ENCODE assay signal across 22 cellular contexts in the genomic region with DNA sequence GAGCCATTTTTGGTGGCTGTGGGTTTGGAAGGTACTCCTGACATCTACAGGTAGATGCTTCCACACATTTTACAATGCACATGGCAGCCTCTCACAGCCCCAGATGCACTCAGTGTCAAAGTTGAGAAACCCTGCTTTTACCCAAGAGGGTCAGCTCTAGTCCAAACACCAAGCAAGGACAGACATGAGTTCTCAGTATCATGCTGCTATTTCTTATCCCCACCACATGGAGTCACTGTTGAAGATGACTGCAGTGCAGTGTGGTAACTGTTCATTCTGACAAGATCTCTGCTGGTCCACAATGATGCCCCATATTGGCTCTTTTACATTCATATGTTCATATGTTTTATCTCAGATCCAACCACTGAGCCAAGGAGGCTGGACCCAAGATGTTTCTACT. TPM values are rescaled to one million over a fixed set of nuclear protein-coding genes. Genes with fewer than 3 reads are reported as not detected.
"Had no signal": no experiment of that assay in that cellular context is flagged by ENCODE, and none has a peak within 500 bp of the region (broad histone marks: within the 10 kb centered on the region; RNA-seq: fewer than 3 reads in every experiment).

No MANE protein-coding gene starts in this region.

- FAIRE-seq: keratinocyte had no signal

- H3K36me3 ChIP-seq: breast epithelium, left lung, uterus had no signal

- H2AFZ ChIP-seq: hepatocyte had no signal

- H3K4me2 ChIP-seq: hepatocyte had no signal

- H3K79me2 ChIP-seq: hepatocyte had no signal

- H3K4me3 Mint-ChIP-seq: activated naive CD8-positive, alpha-beta T cell treated with anti-CD3 and anti-CD28 coated beads, Interleukin-2, amount 10 ng/mL, durations not matched to agents 7 days and 5 days; activated T-helper 1 cell treated with anti-CD3 and anti-CD28 coated beads, Interleukin-12 subunit alpha, Interleukin-12 subunit beta, Interleukin-2, Interleukin-4 antibody, amounts not matched to agents 30 ng/mL and 10 ng/mL and 1 ng/mL, durations not matched to agents 14 hours and 24 hours and 36 hours; effector memory CD8-positive, alpha-beta T cell; memory B cell; natural killer cell treated with Interleukin-12 subunit alpha and Interleukin-12 subunit beta and Interleukin-15 and Interleukin-18, amount 100 ng/mL, for 72 hours; stimulated activated memory B cell treated with anti-CD40 and anti-IgM and Interleukin-4, amounts not matched to agents 10 μg/mL and 1 μg/mL and 100 μg/mL, for 72 hours had no signal

- H3K4me3 ChIP-seq: breast epithelium, hepatocyte, left lung, uterus had no signal

- DNase-seq: activated CD4-positive, alpha-beta T cell treated with anti-CD3 and anti-CD28 coated beads, Interleukin-2, amount 50 U/mL, for 1 hour; activated CD8-positive, alpha-beta memory T cell treated with anti-CD3 and anti-CD28 coated beads for 24 hours; activated naive CD8-positive, alpha-beta T cell treated with anti-CD3 and anti-CD28 coated beads, Interleukin-2, amount 10 ng/mL, durations not matched to agents 7 days and 5 days; aorta; dermis blood vessel endothelial cell; effector memory CD8-positive, alpha-beta T cell; left lung; occipital lobe; stimulated activated CD4-positive, alpha-beta T cell treated with anti-CD3 and anti-CD28 coated beads, Interleukin-2, amount 100 ng/mL, for 48 hours; T-helper 9 cell; uterus had no signal

- H3K9me3 ChIP-seq: uterus had no signal

- ATAC-seq: activated CD4-positive, CD25-positive, alpha-beta regulatory T cell treated with anti-CD3 and anti-CD28 coated beads, Interleukin-2, amount 50 U/mL, for 24 hours; effector memory CD8-positive, alpha-beta T cell; left lung; natural killer cell treated with Interleukin-12 subunit alpha and Interleukin-12 subunit beta and Interleukin-15 and Interleukin-18, amount 100 ng/mL, for 72 hours; stimulated activated memory B cell treated with anti-CD40 and anti-IgM and Interleukin-4, amounts not matched to agents 10 μg/mL and 1 μg/mL and 100 μg/mL, for 72 hours had no signal

- H3K27me3 Mint-ChIP-seq: activated naive CD8-positive, alpha-beta T cell treated with anti-CD3 and anti-CD28 coated beads, Interleukin-2, amount 10 ng/mL, durations not matched to agents 7 days and 5 days; effector memory CD8-positive, alpha-beta T cell; memory B cell; stimulated activated memory B cell treated with anti-CD40 and anti-IgM and Interleukin-4, amounts not matched to agents 10 μg/mL and 1 μg/mL and 100 μg/mL, for 72 hours had no signal

- H3K27me3 ChIP-seq: breast epithelium, hepatocyte, left lung, uterus had no signal

- H3K4me1 Mint-ChIP-seq: activated naive CD8-positive, alpha-beta T cell treated with anti-CD3 and anti-CD28 coated beads, Interleukin-2, amount 10 ng/mL, durations not matched to agents 7 days and 5 days; memory B cell; stimulated activated memory B cell treated with anti-CD40 and anti-IgM and Interleukin-4, amounts not matched to agents 10 μg/mL and 1 μg/mL and 100 μg/mL, for 72 hours had no signal

- H3K4me1 ChIP-seq: breast epithelium, left lung, uterus had no signal

- H3K27ac ChIP-seq: breast epithelium, epithelial cell of prostate, hepatocyte, left lung, uterus had no signal

- H3K36me3 Mint-ChIP-seq: activated naive CD8-positive, alpha-beta T cell treated with anti-CD3 and anti-CD28 coated beads, Interleukin-2, amount 10 ng/mL, durations not matched to agents 7 days and 5 days; memory B cell; natural killer cell treated with Interleukin-12 subunit alpha and Interleukin-12 subunit beta and Interleukin-15 and Interleukin-18, amount 100 ng/mL, for 72 hours; stimulated activated memory B cell treated with anti-CD40 and anti-IgM and Interleukin-4, amounts not matched to agents 10 μg/mL and 1 μg/mL and 100 μg/mL, for 72 hours had no signal

- H3K27ac Mint-ChIP-seq: activated naive CD8-positive, alpha-beta T cell treated with anti-CD3 and anti-CD28 coated beads, Interleukin-2, amount 10 ng/mL, durations not matched to agents 7 days and 5 days; activated T-helper 1 cell treated with anti-CD3 and anti-CD28 coated beads, Interleukin-12 subunit alpha, Interleukin-12 subunit beta, Interleukin-2, Interleukin-4 antibody, amounts not matched to agents 30 ng/mL and 10 ng/mL and 1 ng/mL, durations not matched to agents 14 hours and 24 hours and 36 hours; effector memory CD8-positive, alpha-beta T cell; memory B cell; natural killer cell treated with Interleukin-12 subunit alpha and Interleukin-12 subunit beta and Interleukin-15 and Interleukin-18, amount 100 ng/mL, for 72 hours; stimulated activated memory B cell treated with anti-CD40 and anti-IgM and Interleukin-4, amounts not matched to agents 10 μg/mL and 1 μg/mL and 100 μg/mL, for 72 hours had no signal

RNA-seq across cellular contexts. Expression of a gene that starts 50.5 kb away (rescaled TPM):
- total RNA-seq: activated naive CD8-positive, alpha-beta T cell treated with anti-CD3 and anti-CD28 coated beads, Interleukin-2, amount 10 ng/mL, durations not matched to agents 7 days and 5 days; activated T-helper 1 cell treated with anti-CD3 and anti-CD28 coated beads, Interleukin-12 subunit alpha, Interleukin-12 subunit beta, Interleukin-2, Interleukin-4 antibody, amounts not matched to agents 30 ng/mL and 10 ng/mL and 1 ng/mL, durations not matched to agents 14 hours and 24 hours and 36 hours; aorta; left lung; posterior vena cava; skeletal muscle tissue had no signal
- polyA plus RNA-seq: aorta, keratinocyte had no signal
